ENCODE assay signal across 15 cellular contexts in the genomic region with DNA sequence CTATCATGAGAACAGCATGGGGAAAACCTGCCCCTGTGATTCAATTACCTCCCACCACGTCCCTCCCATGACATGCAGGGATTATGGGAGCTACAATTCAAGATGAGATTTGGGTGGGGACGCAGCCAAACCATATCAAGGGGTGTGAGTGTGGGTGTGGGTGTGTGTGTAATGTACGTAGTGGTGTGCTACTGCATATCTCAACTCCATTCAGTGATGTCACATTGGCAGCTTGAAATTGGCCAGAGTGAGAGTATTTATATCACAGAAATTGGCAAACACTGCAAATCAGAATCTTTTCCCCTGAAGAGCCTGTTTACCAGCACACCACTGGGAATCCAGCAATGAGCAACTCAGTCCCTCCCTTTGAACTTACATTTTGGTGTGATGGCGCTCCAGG. TPM values are rescaled to one million over a fixed set of nuclear protein-coding genes. Genes with fewer than 3 reads are reported as not detected.
DNase-seq lines count a peak whose midpoint lies in the region; ATAC-seq, FAIRE-seq and TF ChIP-seq lines count a peak whose summit lies in the region.
"Had no signal": no experiment of that assay in that cellular context is flagged by ENCODE, and none has a peak within 500 bp of the region (broad histone marks: within the 10 kb centered on the region; RNA-seq: fewer than 3 reads in every experiment).

No MANE protein-coding gene starts in this region.

- ATAC-seq in A549 (peak in 1 of 2 experiments; percentile 15; a peak in 2 of 6 replicates), WTC11 (no peak), gastroesophageal sphincter (no peak), HG03108 (IDR thresholded peaks at IDR 0.05; ENCODE audit: unreplicated experiment) (no peak)

- peaks cover 5% of the 10 kb centered on the region for H3K9me3 Mint-ChIP-seq in WTC11
- no peaks in the 10 kb centered on the region for H3K9me3 Mint-ChIP-seq in osteocyte (ENCODE audit: unreplicated experiment)
- H3K9me3 Mint-ChIP-seq: activated naive CD4-positive, alpha-beta T cell treated with anti-CD3 and anti-CD28 coated beads, Interleukin-2, amount 50 U/mL, for 24 hours had no signal

- TF ChIP-seq CTCF in A549 (IDR thresholded peaks at IDR 0.05), result no peak
- no peak for TF ChIP-seq CTCF in WTC11 (IDR thresholded peaks at IDR 0.05)
- TF ChIP-seq CTCF in gastroesophageal sphincter (IDR thresholded peaks at IDR 0.05), result no peak
- TF ChIP-seq CTCF in osteocyte (IDR thresholded peaks at IDR 0.05), result no peak

- FAIRE-seq in A549 (lab: Jason Lieb, UNC), result no peak
- FAIRE-seq: G401.6 had no signal

- no peaks in the 10 kb centered on the region for H3K36me3 ChIP-seq in gastroesophageal sphincter

- CTCF ChIA-PET in A549 (lab: Yijun Ruan, JAX) (no interaction called here), WTC11 (lab: Charles Lee) (no interaction called here)

- H3K4me3 Mint-ChIP-seq in WTC11 (no peak overlapping the region), osteocyte (ENCODE audit: unreplicated experiment) (no peak overlapping the region)
- H3K4me3 Mint-ChIP-seq: activated naive CD4-positive, alpha-beta T cell treated with anti-CD3 and anti-CD28 coated beads, Interleukin-2, amount 50 U/mL, for 24 hours had no signal

- no peaks in the 10 kb centered on the region for H3K27me3 ChIP-seq in gastroesophageal sphincter

- H3K27me3 Mint-ChIP-seq in WTC11 (ENCODE audit: low read depth) (no peaks in the 10 kb centered on the region), osteocyte (ENCODE audit: unreplicated experiment) (no peaks in the 10 kb centered on the region)

- 89% methylated on average over 4 of the region's 4 CpGs for WGBS in A549 (ENCODE audit: missing lambda C conversion rate)
- 47 to 58% methylated on average over 2 to 4 of the region's 4 CpGs for WGBS in gastroesophageal sphincter (ENCODE audit: low coverage in 1 of 2), 2 donors

- no peaks in the 10 kb centered on the region for H3K9me3 ChIP-seq in A549
- H3K9me3 ChIP-seq in gastroesophageal sphincter, result no peaks in the 10 kb centered on the region

- POLR2A ChIA-PET in A549 (lab: Yijun Ruan, JAX), result interaction anchor here (1.1 kb wide), 1 partner anchor 9 kb away, joined by 4 read pairs; no protein-coding TSS in a partner anchor
- POLR2A ChIA-PET in WTC11 (lab: Charles Lee), result no interaction called here

- H3K27ac Mint-ChIP-seq in WTC11 (peak overlapping the region; percentile 91), osteocyte (ENCODE audit: unreplicated experiment) (peak overlapping the region; percentile 38)
- H3K27ac Mint-ChIP-seq: activated naive CD4-positive, alpha-beta T cell treated with anti-CD3 and anti-CD28 coated beads, Interleukin-2, amount 50 U/mL, for 24 hours had no signal

- H3K4me3 ChIP-seq in A549 (no peak overlapping the region), gastroesophageal sphincter (no peak overlapping the region)

- TF ChIP-seq POLR2A in A549 (IDR thresholded peaks at IDR 0.05; ENCODE audit: low read length) (no peak), gastroesophageal sphincter (IDR thresholded peaks at IDR 0.05) (no peak)

- peaks cover 8% of the 10 kb centered on the region for H3K36me3 Mint-ChIP-seq in WTC11
- H3K36me3 Mint-ChIP-seq in osteocyte (ENCODE audit: unreplicated experiment), result no peaks in the 10 kb centered on the region
- H3K36me3 Mint-ChIP-seq: activated naive CD4-positive, alpha-beta T cell treated with anti-CD3 and anti-CD28 coated beads, Interleukin-2, amount 50 U/mL, for 24 hours had no signal

- peak overlapping the region; percentile 57 for H3K4me2 ChIP-seq in A549

- H3K4me1 Mint-ChIP-seq in WTC11 (peaks cover 74% of the 10 kb centered on the region), osteocyte (ENCODE audit: unreplicated experiment) (peaks cover 36% of the 10 kb centered on the region)
- H3K4me1 Mint-ChIP-seq: activated naive CD4-positive, alpha-beta T cell treated with anti-CD3 and anti-CD28 coated beads, Interleukin-2, amount 50 U/mL, for 24 hours had no signal

- TF ChIP-seq EP300 in A549 (IDR thresholded peaks at IDR 0.05) (no peak), gastroesophageal sphincter (IDR thresholded peaks at IDR 0.05) (no peak)

- no peak for TF ChIP-seq RAD21 in A549 (conservative IDR thresholded peaks at IDR 0.05 in 1 of 2, IDR thresholded peaks at IDR 0.05 in 1 of 2)

- DNase-seq in A549 (ENCODE audit: low read depth in 1 of 2, low spot score in 1 of 2), result no peak
- DNase-seq in WTC11 (ENCODE audit: low spot score), result no peak
- DNase-seq in osteocyte (ENCODE audit: extremely low spot score, unreplicated experiment), result no peak
- no peak for DNase-seq in activated CD8-positive, alpha-beta memory T cell treated with anti-CD3 and anti-CD28 coated beads, Interleukin-2, amount 50 U/mL, for 4 hours
- DNase-seq in GOT3 (lab: John Stamatoyannopoulos, UW), result no peak
- no peak for DNase-seq in effector CD8-positive, alpha-beta T cell (lab: John Stamatoyannopoulos, UW)
- DNase-seq: central memory CD4-positive, alpha-beta T cell; Kasumi-1; NCI-H2107; NK-92 treated with Interleukin-12 subunit alpha and Interleukin-12 subunit beta, amount 100 ng/mL, for 24 hours; stimulated activated CD4-positive, alpha-beta T cell treated with anti-CD3 and anti-CD28 coated beads, Interleukin-4, amount 100 ng/mL, for 1 hour had no signal

- H3K27ac ChIP-seq in A549, result peak overlapping the region; percentile 67 to 79
- peak overlapping the region; percentile 40 to 99 (median 89) for H3K27ac ChIP-seq in gastroesophageal sphincter

- H3K4me1 ChIP-seq in A549, result peaks cover 21% of the 10 kb centered on the region
- peaks cover 7 to 95% (median 28%) of the 10 kb centered on the region in 3 donors for H3K4me1 ChIP-seq in gastroesophageal sphincter

TF ChIP-seq in A549, 52 proteins besides CTCF, POLR2A, EP300 and RAD21:
- TF ChIP-seq HOXB13 (CRISPR knock-in tag; IDR thresholded peaks at IDR 0.05; ENCODE audit: low read depth), result no peak
- TF ChIP-seq NPAS2 (CRISPR knock-in tag; IDR thresholded peaks at IDR 0.05; ENCODE audit: borderline replicate concordance), result no peak
- TF ChIP-seq, protein P1, sequence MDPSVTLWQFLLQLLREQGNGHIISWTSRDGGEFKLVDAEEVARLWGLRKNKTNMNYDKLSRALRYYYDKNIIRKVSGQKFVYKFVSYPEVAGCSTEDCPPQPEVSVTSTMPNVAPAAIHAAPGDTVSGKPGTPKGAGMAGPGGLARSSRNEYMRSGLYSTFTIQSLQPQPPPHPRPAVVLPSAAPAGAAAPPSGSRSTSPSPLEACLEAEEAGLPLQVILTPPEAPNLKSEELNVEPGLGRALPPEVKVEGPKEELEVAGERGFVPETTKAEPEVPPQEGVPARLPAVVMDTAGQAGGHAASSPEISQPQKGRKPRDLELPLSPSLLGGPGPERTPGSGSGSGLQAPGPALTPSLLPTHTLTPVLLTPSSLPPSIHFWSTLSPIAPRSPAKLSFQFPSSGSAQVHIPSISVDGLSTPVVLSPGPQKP (IDR thresholded peaks at IDR 0.05; ENCODE audit: low read depth, low read length), result no peak
- TF ChIP-seq ZFP36 (IDR thresholded peaks at IDR 0.05; ENCODE audit: borderline replicate concordance, partially characterized antibody), result no peak
- TF ChIP-seq HDAC2 (IDR thresholded peaks at IDR 0.05), result no peak
- no peak for TF ChIP-seq CBX2 (IDR thresholded peaks at IDR 0.05; ENCODE audit: borderline replicate concordance, low read depth)

TF ChIP-seq in WTC11, 78 proteins besides CTCF, POLR2A, EP300 and RAD21:
- TF ChIP-seq MXD4 (CRISPR knock-in tag; IDR thresholded peaks at IDR 0.05; ENCODE audit: borderline replicate concordance), result no peak
- TF ChIP-seq CREB1 (CRISPR knock-in tag; IDR thresholded peaks at IDR 0.05), result no peak
- no peak for TF ChIP-seq JAZF1 (CRISPR knock-in tag; IDR thresholded peaks at IDR 0.05)

RNA-seq across cellular contexts. Expression of a gene that starts 5.5 kb away (rescaled TPM):
- polyA plus RNA-seq in A549 (2011; rRNA removed) (3.5 and 4.1 TPM in 2 replicates), A549 (2017; fragmentation: RNase III; extraction: RNeasy Plus Mini Kit Qiagen cat#74134 plus additional on column Dnase treatment) (4.1 to 5.2 TPM (median 4.4 TPM) in 3 replicates)
- polyA plus RNA-seq in A549 (2012; cell fraction: cytosol; rRNA removed), result 5.9 and 8.0 TPM in 2 replicates
- polyA plus RNA-seq in A549 (2012; cell fraction: nucleus; rRNA removed), result 15.0 and 18.0 TPM in 2 replicates
- 7.6 and 10.9 TPM in 2 replicates for polyA minus RNA-seq in A549 (2011; rRNA and poly(A)+ RNA removed)
- total RNA-seq in WTC11 (2021) (32.4 to 34.6 TPM (median 34.4 TPM) in 3 replicates), gastroesophageal sphincter (10 to 100 TPM; 50.9 to 97.0 (median 80.3) TPM), osteocyte (24.0 and 26.0 TPM in 2 replicates)
